In genomic region chr6:36758516-36759176, GRCh38 we compare ENCODE assay signal across 10 cellular contexts.
A peak's percentile ranks its signal among the peaks of the same experiment; 100 is the strongest.
DNase-seq lines count a peak whose midpoint lies in the region; ATAC-seq and TF ChIP-seq lines count a peak whose summit lies in the region.
"Had no signal": no experiment of that assay in that cellular context is flagged by ENCODE, and none has a peak within 500 bp of the region (broad histone marks: within the 10 kb centered on the region; RNA-seq: fewer than 3 reads in every experiment).

No MANE protein-coding gene starts in this region.

- TF ChIP-seq CTCF in natural killer cell (IDR thresholded peaks at IDR 0.05) (no peak), OCI-LY7 (conservative IDR thresholded peaks at IDR 0.05; ENCODE audit: low read length) (no peak)

- peak overlapping the region; percentile 92 for H3K27ac ChIP-seq in OCI-LY7 (ENCODE audit: low read depth, low read length, poor library complexity, severe bottlenecking)

- intact Hi-C loops in natural killer cell (cut with micrococcal nuclease) (loop anchor here (2.0 to 5.0 kb wide), 3 partner anchors 136 to 336 kb away; no protein-coding TSS in a partner anchor), OCI-LY7 (cut with micrococcal nuclease; ENCODE audit: unreplicated experiment) (loop anchor here (1.0 to 5.0 kb wide), 6 partner anchors 38 to 336 kb away; no protein-coding TSS in a partner anchor)

- peaks cover 53% of the 10 kb centered on the region for H3K4me1 ChIP-seq in OCI-LY7 (ENCODE audit: insufficient read depth, low read length, poor library complexity, severe bottlenecking)

- H3K4me2 ChIP-seq in OCI-LY7 (ENCODE audit: low read length): peak overlapping the region; percentile 86

- H2AFZ ChIP-seq in OCI-LY7 (ENCODE audit: low read length): no peak overlapping the region; the same call in 1 of the 2 replicates

- no peaks in the 10 kb centered on the region for H3K9me2 ChIP-seq in OCI-LY7 (ENCODE audit: insufficient read depth, low read length)

- BruUV-seq in OCI-LY7 (replicated peaks; lab: Mats Ljungman, UMichigan): no TSS peak

- H3K36me3 ChIP-seq in OCI-LY7 (ENCODE audit: insufficient read depth, low read length): no peaks in the 10 kb centered on the region

- no peaks in the 10 kb centered on the region for H3K27me3 Mint-ChIP-seq in natural killer cell treated with Interleukin-12 subunit alpha and Interleukin-12 subunit beta and Interleukin-15 and Interleukin-18, amount 100 ng/mL, for 72 hours
- H3K27me3 Mint-ChIP-seq in natural killer cell (ENCODE audit: low read depth in 2 of 2): peaks cover 0 to 6% of the 10 kb centered on the region in 2 donors
- H3K27me3 Mint-ChIP-seq: activated CD4-positive, alpha-beta T cell treated with anti-CD3 and anti-CD28 coated beads, Interleukin-2, amount 10 ng/mL, durations not matched to agents 7 days and 5 days had no signal

- peak overlapping the region; percentile 23 for H3K4me3 ChIP-seq in OCI-LY7 (ENCODE audit: low read depth, low read length, poor library complexity, severe bottlenecking)

- ATAC-seq in natural killer cell treated with Interleukin-12 subunit alpha and Interleukin-12 subunit beta and Interleukin-15 and Interleukin-18, amount 100 ng/mL, for 72 hours: no peak
- ATAC-seq in natural killer cell: no peak
- no peak; the same call in 2 of the 3 replicates for ATAC-seq in SK-N-SH treated with all-trans-retinoic acid at 6 μM for 48 hours
- no peak for ATAC-seq in GM21737 (IDR thresholded peaks at IDR 0.05; ENCODE audit: unreplicated experiment)

- H3K79me2 ChIP-seq in OCI-LY7 (ENCODE audit: insufficient read depth, low read depth, low read length): peaks cover 24% of the 10 kb centered on the region; the same call in 1 of the 2 replicates

- no peaks in the 10 kb centered on the region for H4K20me1 ChIP-seq in OCI-LY7 (ENCODE audit: insufficient read depth, low read length)

- POLR2A ChIA-PET in OCI-LY7 (lab: Charles Lee): interaction anchor here (0.6 to 2.2 kb wide), 9 partner anchors 11 to 270 kb away, joined by 3 to 8 read pairs (median 4); no protein-coding TSS in a partner anchor

- peak overlapping the region; percentile 33 for H3K4me3 Mint-ChIP-seq in natural killer cell treated with Interleukin-12 subunit alpha and Interleukin-12 subunit beta and Interleukin-15 and Interleukin-18, amount 100 ng/mL, for 72 hours
- H3K4me3 Mint-ChIP-seq in natural killer cell: no peak overlapping the region
- H3K4me3 Mint-ChIP-seq: activated CD4-positive, alpha-beta T cell treated with anti-CD3 and anti-CD28 coated beads, Interleukin-2, amount 10 ng/mL, durations not matched to agents 7 days and 5 days had no signal

- peaks cover 49 to 56% of the 10 kb centered on the region in 2 donors for H3K4me1 Mint-ChIP-seq in natural killer cell treated with Interleukin-12 subunit alpha and Interleukin-12 subunit beta and Interleukin-15 and Interleukin-18, amount 100 ng/mL, for 72 hours (ENCODE audit: low read depth in 2 of 2)
- H3K4me1 Mint-ChIP-seq in natural killer cell: peaks cover 34 to 42% of the 10 kb centered on the region in 2 donors

- DNase-seq in natural killer cell treated with Interleukin-12 subunit alpha and Interleukin-12 subunit beta and Interleukin-15 and Interleukin-18, amount 100 ng/mL, for 72 hours (ENCODE audit: low spot score): no peak
- DNase-seq in natural killer cell (no peak), OCI-LY7 (ENCODE audit: low spot score) (peak; percentile 62), iPS-NIHi11 (ENCODE audit: low spot score) (peak; percentile 68), HuH-7.5 (ENCODE audit: low spot score) (no peak)
- DNase-seq in activated CD4-positive, alpha-beta T cell treated with anti-CD3 and anti-CD28 coated beads for 4 hours: no peak

- no peaks in the 10 kb centered on the region for H3K9me3 ChIP-seq in OCI-LY7 (ENCODE audit: low read length)

- CTCF ChIA-PET in OCI-LY7 (lab: Charles Lee; ENCODE audit: unreplicated experiment): interaction anchor here (0.5 to 4.3 kb wide), 16 partner anchors 11 to 150 kb away, joined by 3 to 23 read pairs (median 4); partner anchors contain the start of gene C6orf89

- no peaks in the 10 kb centered on the region for H3K36me3 Mint-ChIP-seq in natural killer cell treated with Interleukin-12 subunit alpha and Interleukin-12 subunit beta and Interleukin-15 and Interleukin-18, amount 100 ng/mL, for 72 hours
- no peaks in the 10 kb centered on the region for H3K36me3 Mint-ChIP-seq in natural killer cell

- peak overlapping the region; percentile 54 to 98 for H3K27ac Mint-ChIP-seq in natural killer cell treated with Interleukin-12 subunit alpha and Interleukin-12 subunit beta and Interleukin-15 and Interleukin-18, amount 100 ng/mL, for 72 hours
- peak overlapping the region in 1 of 2 donors; percentile 68 for H3K27ac Mint-ChIP-seq in natural killer cell
- H3K27ac Mint-ChIP-seq: activated CD4-positive, alpha-beta T cell treated with anti-CD3 and anti-CD28 coated beads, Interleukin-2, amount 10 ng/mL, durations not matched to agents 7 days and 5 days; activated T-helper 2 cell treated with anti-CD3 and anti-CD28 coated beads, Interferon-gamma antibody, Interleukin-2, Interleukin-4, amounts not matched to agents 10 μg/mL and 5 μg/mL and 100 μg/mL, durations not matched to agents 14 hours and 24 hours and 36 hours had no signal

- H3K9me3 Mint-ChIP-seq in natural killer cell treated with Interleukin-12 subunit alpha and Interleukin-12 subunit beta and Interleukin-15 and Interleukin-18, amount 100 ng/mL, for 72 hours: no peaks in the 10 kb centered on the region
- H3K9me3 Mint-ChIP-seq in natural killer cell: no peaks in the 10 kb centered on the region
- H3K9me3 Mint-ChIP-seq: activated CD4-positive, alpha-beta T cell treated with anti-CD3 and anti-CD28 coated beads, Interleukin-2, amount 10 ng/mL, durations not matched to agents 7 days and 5 days; activated T-helper 2 cell treated with anti-CD3 and anti-CD28 coated beads, Interferon-gamma antibody, Interleukin-2, Interleukin-4, amounts not matched to agents 10 μg/mL and 5 μg/mL and 100 μg/mL, durations not matched to agents 14 hours and 24 hours and 36 hours had no signal

TF ChIP-seq in SK-N-SH treated with all-trans-retinoic acid at 6 μM for 48 hours, 23 proteins besides CTCF, POLR2A, EP300 and RAD21 (continues in another document):
- TF ChIP-seq ZNF8 (CRISPR knock-in tag; IDR thresholded peaks at IDR 0.05) (no peak), TCF4 (CRISPR knock-in tag; IDR thresholded peaks at IDR 0.05; ENCODE audit: borderline replicate concordance) (no peak), GLIS3 (CRISPR knock-in tag; IDR thresholded peaks at IDR 0.05) (no peak), CSRNP3 (CRISPR knock-in tag; IDR thresholded peaks at IDR 0.05) (no peak), BACH2 (CRISPR knock-in tag; IDR thresholded peaks at IDR 0.05; ENCODE audit: borderline replicate concordance) (no peak), ZNF565 (CRISPR knock-in tag; conservative IDR thresholded peaks at IDR 0.05; ENCODE audit: low read depth) (no peak), SNAI2 (CRISPR knock-in tag; IDR thresholded peaks at IDR 0.05) (no peak), ZNF70 (CRISPR knock-in tag; IDR thresholded peaks at IDR 0.05) (no peak), ARNTL (CRISPR knock-in tag; IDR thresholded peaks at IDR 0.05; ENCODE audit: borderline replicate concordance, low read depth) (no peak), ZC3H10 (CRISPR knock-in tag; IDR thresholded peaks at IDR 0.05) (no peak), ZFP3 (CRISPR knock-in tag; IDR thresholded peaks at IDR 0.05) (no peak), TOX (CRISPR knock-in tag; IDR thresholded peaks at IDR 0.05; ENCODE audit: borderline replicate concordance) (no peak), PPARA (CRISPR knock-in tag; IDR thresholded peaks at IDR 0.05; ENCODE audit: borderline replicate concordance) (no peak), ISL1 (CRISPR knock-in tag; IDR thresholded peaks at IDR 0.05) (no peak), OSR1 (CRISPR knock-in tag; IDR thresholded peaks at IDR 0.05) (no peak), PATZ1 (CRISPR knock-in tag; IDR thresholded peaks at IDR 0.05; ENCODE audit: borderline replicate concordance) (no peak), ESRRG (CRISPR knock-in tag; IDR thresholded peaks at IDR 0.05) (no peak), ZFP30 (CRISPR knock-in tag; IDR thresholded peaks at IDR 0.05) (no peak)

Comparison
In these comparisons a context has a peak if more than half of its experiments do, and no peak if none do; other contexts are left out.
1. DNase-seq: peak in OCI-LY7 (single experiment) and iPS-NIHi11 (single experiment); none in natural killer cell treated with Interleukin-12 subunit alpha and Interleukin-12 subunit beta and Interleukin-15 and Interleukin-18, amount 100 ng/mL, for 72 hours (single experiment), natural killer cell (single experiment), activated CD4-positive, alpha-beta T cell treated with anti-CD3 and anti-CD28 coated beads for 4 hours (0 of 2) and HuH-7.5 (single experiment).